In the genomic region with DNA sequence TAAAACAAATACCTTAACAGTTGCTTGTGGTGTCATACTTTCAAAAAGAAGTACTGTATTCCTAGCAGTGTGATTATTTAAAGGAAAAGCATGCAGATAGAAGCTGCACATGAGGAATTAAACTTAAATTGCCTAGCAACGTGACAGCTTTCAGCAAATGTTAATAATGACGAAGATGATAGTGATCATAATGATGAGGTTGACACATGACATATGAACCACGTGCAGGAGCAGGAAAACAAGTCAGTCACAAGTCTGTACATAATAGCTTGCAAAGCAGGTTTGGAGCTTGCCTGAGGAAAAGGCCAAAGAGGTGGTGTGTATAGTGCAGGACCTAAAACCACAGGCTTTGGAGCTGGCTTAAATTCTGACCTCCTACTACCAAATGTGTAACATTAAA, we compare ENCODE assay signal across 2 cellular contexts.
A peak's percentile ranks its signal among the peaks of the same experiment; 100 is the strongest.
TF ChIP-seq lines count a peak whose summit lies in the region.

No MANE protein-coding gene starts in this region.

TF ChIP-seq in HepG2, 621 proteins besides CTCF, POLR2A, EP300 and RAD21:
- TF ChIP-seq REXO4 (CRISPR knock-in tag; IDR thresholded peaks at IDR 0.05; ENCODE audit: borderline replicate concordance) (no peak), CREB1 (IDR thresholded peaks at IDR 0.05) (peak; percentile 8; the same call in 1 of the 2 replicates), CREB1 (CRISPR knock-in tag; IDR thresholded peaks at IDR 0.05) (no peak)

TF ChIP-seq in K562, 482 proteins besides CTCF, POLR2A, EP300 and RAD21:
- no peak for TF ChIP-seq SMARCB1 (IDR thresholded peaks at IDR 0.05; ENCODE audit: insufficient read length, low read depth)
- 0 out of 2 replicates have a peak, but pooled peaks have one; percentile 19 for TF ChIP-seq RAD51 (IDR thresholded peaks at IDR 0.05; ENCODE audit: borderline replicate concordance, low read depth)
- TF ChIP-seq, protein P1, sequence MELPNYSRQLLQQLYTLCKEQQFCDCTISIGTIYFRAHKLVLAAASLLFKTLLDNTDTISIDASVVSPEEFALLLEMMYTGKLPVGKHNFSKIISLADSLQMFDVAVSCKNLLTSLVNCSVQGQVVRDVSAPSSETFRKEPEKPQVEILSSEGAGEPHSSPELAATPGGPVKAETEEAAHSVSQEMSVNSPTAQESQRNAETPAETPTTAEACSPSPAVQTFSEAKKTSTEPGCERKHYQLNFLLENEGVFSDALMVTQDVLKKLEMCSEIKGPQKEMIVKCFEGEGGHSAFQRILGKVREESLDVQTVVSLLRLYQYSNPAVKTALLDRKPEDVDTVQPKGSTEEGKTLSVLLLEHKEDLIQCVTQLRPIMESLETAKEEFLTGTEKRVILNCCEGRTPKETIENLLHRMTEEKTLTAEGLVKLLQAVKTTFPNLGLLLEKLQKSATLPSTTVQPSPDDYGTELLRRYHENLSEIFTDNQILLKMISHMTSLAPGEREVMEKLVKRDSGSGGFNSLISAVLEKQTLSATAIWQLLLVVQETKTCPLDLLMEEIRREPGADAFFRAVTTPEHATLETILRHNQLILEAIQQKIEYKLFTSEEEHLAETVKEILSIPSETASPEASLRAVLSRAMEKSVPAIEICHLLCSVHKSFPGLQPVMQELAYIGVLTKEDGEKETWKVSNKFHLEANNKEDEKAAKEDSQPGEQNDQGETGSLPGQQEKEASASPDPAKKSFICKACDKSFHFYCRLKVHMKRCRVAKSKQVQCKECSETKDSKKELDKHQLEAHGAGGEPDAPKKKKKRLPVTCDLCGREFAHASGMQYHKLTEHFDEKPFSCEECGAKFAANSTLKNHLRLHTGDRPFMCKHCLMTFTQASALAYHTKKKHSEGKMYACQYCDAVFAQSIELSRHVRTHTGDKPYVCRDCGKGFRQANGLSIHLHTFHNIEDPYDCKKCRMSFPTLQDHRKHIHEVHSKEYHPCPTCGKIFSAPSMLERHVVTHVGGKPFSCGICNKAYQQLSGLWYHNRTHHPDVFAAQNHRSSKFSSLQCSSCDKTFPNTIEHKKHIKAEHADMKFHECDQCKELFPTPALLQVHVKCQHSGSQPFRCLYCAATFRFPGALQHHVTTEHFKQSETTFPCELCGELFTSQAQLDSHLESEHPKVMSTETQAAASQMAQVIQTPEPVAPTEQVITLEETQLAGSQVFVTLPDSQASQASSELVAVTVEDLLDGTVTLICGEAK (IDR thresholded peaks at IDR 0.05) = no peak
- TF ChIP-seq, protein P1 (CRISPR knock-in tag; IDR thresholded peaks at IDR 0.05) = no peak
- TF ChIP-seq ZNF445 (CRISPR knock-in tag; IDR thresholded peaks at IDR 0.05; ENCODE audit: low read depth) = no peak
